In genomic region chr3:125602752-125603649, GRCh38 we compare ENCODE assay signal across 1 cellular context.
TF ChIP-seq lines count a peak whose summit lies in the region.

No MANE protein-coding gene starts in this region.

TF ChIP-seq in endothelial cell of umbilical vein, 7 proteins besides CTCF, POLR2A, EP300 and RAD21 (continued from another document):
- TF ChIP-seq FOS (IDR thresholded peaks at IDR 0.05; ENCODE audit: borderline replicate concordance, insufficient read depth, low read length) (peak; percentile 81), JUN (IDR thresholded peaks at IDR 0.05; ENCODE audit: borderline replicate concordance, insufficient read depth, insufficient read length, low read depth) (peak; percentile 89), MAX (IDR thresholded peaks at IDR 0.05; ENCODE audit: insufficient read depth, insufficient read length) (peak; percentile 47), POLR2AphosphoS5 (IDR thresholded peaks at IDR 0.05; ENCODE audit: insufficient read depth, low read depth, low read length) (peak; percentile 28), GATA2 (IDR thresholded peaks at IDR 0.05; ENCODE audit: insufficient read depth, insufficient read length, low read depth, low read length) (no peak)
